ENCODE assay signal across 8 cellular contexts in genomic region chr11:117177534-117178209, GRCh38. TPM values are rescaled to one million over a fixed set of nuclear protein-coding genes. Genes with fewer than 3 reads are reported as not detected.
DNase-seq lines count a peak whose midpoint lies in the region; ATAC-seq, FAIRE-seq and TF ChIP-seq lines count a peak whose summit lies in the region.

No MANE protein-coding gene starts in this region.

- H3K27me3 ChIP-seq in Caco-2 (replicated peaks; ENCODE audit: control insufficient read depth, insufficient read depth, low read length): no peaks in the 10 kb centered on the region
- no peaks in the 10 kb centered on the region for H3K27me3 ChIP-seq in Peyer's patch
- no peaks in the 10 kb centered on the region for H3K27me3 ChIP-seq in endothelial cell of umbilical vein (ENCODE audit: control insufficient read depth in 2 of 2, insufficient read depth in 2 of 2, low read length in 2 of 2)
- no peaks in the 10 kb centered on the region for H3K27me3 ChIP-seq in osteoblast (ENCODE audit: insufficient read depth, low read length)

- H3K4me1 Mint-ChIP-seq in Caco-2 (ENCODE audit: low read depth, unreplicated experiment): peaks cover 23% of the 10 kb centered on the region

- peak overlapping the region; percentile 97 for H3K4me3 Mint-ChIP-seq in Caco-2 (ENCODE audit: unreplicated experiment)

- TF ChIP-seq POLR2A in Peyer's patch (IDR thresholded peaks at IDR 0.05) (no peak), endothelial cell of umbilical vein (IDR thresholded peaks at IDR 0.05; ENCODE audit: low read depth, low read length) (no peak)

- H3K4me3 ChIP-seq in Caco-2 (ENCODE audit: low read depth, low read length) (peak overlapping the region; percentile 87), Peyer's patch (peak overlapping the region in 3 of 4 donors; percentile 89 to 99 (median 95)), endothelial cell of umbilical vein (replicated peaks in 1 of 3; ENCODE audit: insufficient read depth in 1 of 3, low read depth in 1 of 3, low read length in 3 of 3) (peak overlapping the region in 2 of 3 experiments; percentile 42 to 70), osteoblast (ENCODE audit: insufficient read depth, low read length) (peak overlapping the region; percentile 89)

- H3K9me1 ChIP-seq in endothelial cell of umbilical vein (replicated peaks; ENCODE audit: control insufficient read depth, extremely low read depth, insufficient read depth, low read length): no peaks in the 10 kb centered on the region

- intact Hi-C loops in Caco-2 (cut with micrococcal nuclease; ENCODE audit: unreplicated experiment) (loop anchor here (1.0 kb wide), 3 partner anchors 22 to 49 kb away; partner anchors contain the start of genes PAFAH1B2 and TAGLN), endothelial cell of umbilical vein (cut with micrococcal nuclease) (loop anchor here (1.0 to 5.0 kb wide), 3 partner anchors 21 to 140 kb away; partner anchors contain the start of genes BACE1 and TAGLN)

- H3K27me3 Mint-ChIP-seq in Caco-2 (ENCODE audit: insufficient read depth, unreplicated experiment): no peaks in the 10 kb centered on the region

- no peaks in the 10 kb centered on the region for H4K20me1 ChIP-seq in endothelial cell of umbilical vein (replicated peaks; ENCODE audit: control insufficient read depth, extremely low read depth, insufficient read depth, low read length)
- no peaks in the 10 kb centered on the region for H4K20me1 ChIP-seq in osteoblast (ENCODE audit: insufficient read depth, low read length)

- H3K9me3 Mint-ChIP-seq in Caco-2 (ENCODE audit: unreplicated experiment): no peaks in the 10 kb centered on the region

- H2AFZ ChIP-seq in endothelial cell of umbilical vein (ENCODE audit: low read depth, low read length) (peak overlapping the region; percentile 52), osteoblast (ENCODE audit: low read length) (peak overlapping the region; percentile 62)

- peak overlapping the region; percentile 96 for H3K27ac Mint-ChIP-seq in Caco-2 (ENCODE audit: unreplicated experiment)

- H3K4me1 ChIP-seq in Caco-2 (peaks cover 24% of the 10 kb centered on the region), Peyer's patch (peaks cover 4 to 38% (median 9%) of the 10 kb centered on the region in 4 donors), endothelial cell of umbilical vein (ENCODE audit: control insufficient read depth, extremely low read depth, insufficient read depth, low read length) (peaks cover 25% of the 10 kb centered on the region), osteoblast (ENCODE audit: insufficient read depth, low read length) (peaks cover 31% of the 10 kb centered on the region)

- POLR2A ChIA-PET in Caco-2 (lab: Charles Lee): interaction anchor here (0.7 to 1.9 kb wide), 6 partner anchors 31 to 349 kb away, joined by 3 to 21 read pairs (median 5); partner anchors contain the start of gene PAFAH1B2
- POLR2A ChIA-PET in endothelial cell of umbilical vein (lab: Charles Lee): interaction anchor here (1.1 kb wide), 1 partner anchor 32 kb away, joined by 4 read pairs; no protein-coding TSS in a partner anchor

- DNase-seq in Caco-2 (no peak), Peyer's patch (peak in 1 of 3 donors; percentile 47), endothelial cell of umbilical vein (ENCODE audit: low read depth, low spot score) (peak; percentile 14), osteoblast (ENCODE audit: insufficient read length, low spot score, missing footprints) (no peak), NCI-H748 treated with DMSO at 0.1 percent for 48 hours (lab: John Stamatoyannopoulos, UW) (no peak)

- H3K9me3 ChIP-seq in Caco-2 (no peaks in the 10 kb centered on the region), Peyer's patch (no peaks in the 10 kb centered on the region), endothelial cell of umbilical vein (replicated peaks; ENCODE audit: control insufficient read depth, insufficient read depth, low read length) (no peaks in the 10 kb centered on the region), osteoblast (ENCODE audit: low read depth, low read length) (no peaks in the 10 kb centered on the region)

- peaks cover 7% of the 10 kb centered on the region for H3K36me3 ChIP-seq in Caco-2 (ENCODE audit: control insufficient read depth, insufficient read depth, low read length)
- peaks cover 0 to 14% (median 0%) of the 10 kb centered on the region in 3 donors for H3K36me3 ChIP-seq in Peyer's patch
- peaks cover 0 to 5% of the 10 kb centered on the region in 2 experiments for H3K36me3 ChIP-seq in endothelial cell of umbilical vein (ENCODE audit: control insufficient read depth in 2 of 2, extremely low read depth in 1 of 2, insufficient read depth in 2 of 2, low read length in 2 of 2)
- H3K36me3 ChIP-seq in osteoblast (ENCODE audit: insufficient read depth, low read length): peaks cover 10% of the 10 kb centered on the region

- H3K36me3 Mint-ChIP-seq in Caco-2 (ENCODE audit: insufficient read depth, unreplicated experiment): peaks cover 75% of the 10 kb centered on the region

- BruUV-seq in Caco-2 (replicated peaks; lab: Mats Ljungman, UMichigan): no TSS peak
- no TSS peak for BruUV-seq in endothelial cell of umbilical vein (replicated peaks; lab: Mats Ljungman, UMichigan)

- CTCF ChIA-PET in Caco-2 (lab: Charles Lee) (interaction anchor here (1.9 to 4.0 kb wide), 2 partner anchors 33 to 49 kb away, joined by 14 to 38 read pairs; partner anchors contain the start of gene PAFAH1B2), endothelial cell of umbilical vein (lab: Charles Lee) (interaction anchor here (0.9 to 4.6 kb wide), 4 partner anchors 8 to 342 kb away, joined by 3 to 31 read pairs (median 14); partner anchors contain the start of genes PAFAH1B2, PCSK7 and RNF214)

- dilution Hi-C loops in endothelial cell of umbilical vein (cut with MboI; ENCODE audit: extremely low pct_ligation_motif_present, low sequenced_read_pairs): no loop called here

- ATAC-seq in GM21717 (IDR thresholded peaks at IDR 0.05; ENCODE audit: unreplicated experiment): no peak
- ATAC-seq in GM18870 (IDR thresholded peaks at IDR 0.05; ENCODE audit: unreplicated experiment): no peak
- ATAC-seq in GM18517 (IDR thresholded peaks at IDR 0.05; ENCODE audit: unreplicated experiment): no peak

- TF ChIP-seq CTCF in Caco-2 (IDR thresholded peaks at IDR 0.05; ENCODE audit: insufficient read depth in 1 of 2, low read depth in 1 of 2, low read length in 1 of 2, severe bottlenecking in 1 of 2, unreplicated experiment in 1 of 2) (no peak), Peyer's patch (IDR thresholded peaks at IDR 0.05) (no peak), endothelial cell of umbilical vein (IDR thresholded peaks at IDR 0.05; ENCODE audit: extremely low read depth in 1 of 2, insufficient read depth in 1 of 2, low read depth in 1 of 2, low read length in 2 of 2) (no peak), osteoblast (IDR thresholded peaks at IDR 0.05; ENCODE audit: extremely low read depth, low read depth, low read length) (no peak)

- H3K79me2 ChIP-seq in endothelial cell of umbilical vein (ENCODE audit: control insufficient read depth, insufficient read depth, low read length) (no peaks in the 10 kb centered on the region), osteoblast (ENCODE audit: insufficient read depth, low read length) (peaks cover 10% of the 10 kb centered on the region)

- peak overlapping the region; percentile 89 to 99 (median 94) for H3K27ac ChIP-seq in Peyer's patch
- H3K27ac ChIP-seq in endothelial cell of umbilical vein (ENCODE audit: insufficient read depth, low read depth, low read length): peak overlapping the region; percentile 45
- H3K27ac ChIP-seq in osteoblast (ENCODE audit: low read depth, low read length): peak overlapping the region; percentile 72

- FAIRE-seq in endothelial cell of umbilical vein (lab: Jason Lieb, UNC): peak; percentile 24

- H3K4me2 ChIP-seq in endothelial cell of umbilical vein (ENCODE audit: insufficient read depth, low read length): peak overlapping the region; percentile 80
- H3K4me2 ChIP-seq in osteoblast (ENCODE audit: insufficient read depth, low read length): peak overlapping the region; percentile 87

- peak overlapping the region; percentile 19 for H3K9ac ChIP-seq in endothelial cell of umbilical vein (replicated peaks; ENCODE audit: extremely low read depth, insufficient read depth, low read length)

RNA-seq across cellular contexts. Expression of gene SIDT2, which starts 0.9 kb away (rescaled TPM):
- total RNA-seq in Caco-2 (2022): 57.2 and 61.7 TPM in 2 replicates
- total RNA-seq in Peyer's patch: 100 to 1,000 TPM in 3 of 4 donors, 10 to 100 TPM in 1; 69.3 to 201 (median 162) TPM
- 26.0 and 28.7 TPM in 2 replicates for total RNA-seq in endothelial cell of umbilical vein
- polyA plus RNA-seq in endothelial cell of umbilical vein: 34.5 and 37.5 TPM in 2 replicates
- 24.3 and 24.5 TPM in 2 replicates for polyA plus RNA-seq in endothelial cell of umbilical vein (2011; cell fraction: cytosol; rRNA removed)
- 72.1 and 94.6 TPM in 2 replicates for polyA plus RNA-seq in endothelial cell of umbilical vein (2011; cell fraction: nucleus; rRNA removed)
- polyA plus RNA-seq in endothelial cell of umbilical vein (2012): 22.7 and 30.0 TPM in 2 replicates
- 45.0 and 75.7 TPM in 2 replicates for polyA minus RNA-seq in endothelial cell of umbilical vein
- polyA minus RNA-seq in endothelial cell of umbilical vein (2011; cell fraction: cytosol; rRNA and poly(A)+ RNA removed): 8.9 TPM
- polyA minus RNA-seq in endothelial cell of umbilical vein (2011; cell fraction: nucleus; rRNA and poly(A)+ RNA removed): 43.7 and 44.1 TPM in 2 replicates
- total RNA-seq in osteoblast: 27.5 and 35.7 TPM in 2 replicates

RNA-seq across cellular contexts. Expression of gene TAGLN, which starts 21.5 kb away (rescaled TPM):
- total RNA-seq in Caco-2 (2022) (303 and 588 TPM in 2 replicates), Peyer's patch (100 to 1,000 TPM; 110 to 361 (median 254) TPM), endothelial cell of umbilical vein (17.9 and 20.8 TPM in 2 replicates), osteoblast (3,614 and 3,853 TPM in 2 replicates)
- polyA plus RNA-seq in endothelial cell of umbilical vein: 113 and 159 TPM in 2 replicates
- polyA plus RNA-seq in endothelial cell of umbilical vein (2011; cell fraction: cytosol; rRNA removed): 165 and 174 TPM in 2 replicates
- 80.4 and 84.5 TPM in 2 replicates for polyA plus RNA-seq in endothelial cell of umbilical vein (2011; cell fraction: nucleus; rRNA removed)
- polyA plus RNA-seq in endothelial cell of umbilical vein (2012): 49.4 and 88.3 TPM in 2 replicates
- polyA minus RNA-seq in endothelial cell of umbilical vein: 59.3 and 82.9 TPM in 2 replicates
- 3.1 TPM for polyA minus RNA-seq in endothelial cell of umbilical vein (2011; cell fraction: cytosol; rRNA and poly(A)+ RNA removed)
- 11.1 and 15.0 TPM in 2 replicates for polyA minus RNA-seq in endothelial cell of umbilical vein (2011; cell fraction: nucleus; rRNA and poly(A)+ RNA removed)

RNA-seq across cellular contexts. Expression of gene PAFAH1B2, which starts 33.6 kb away (rescaled TPM):
- total RNA-seq in Caco-2 (2022): 167 and 168 TPM in 2 replicates
- total RNA-seq in Peyer's patch: 10 to 100 TPM; 45.4 to 96.2 (median 66.9) TPM
- total RNA-seq in endothelial cell of umbilical vein: 128 and 130 TPM in 2 replicates
- polyA plus RNA-seq in endothelial cell of umbilical vein: 29.1 and 34.2 TPM in 2 replicates
- polyA plus RNA-seq in endothelial cell of umbilical vein (2011; cell fraction: cytosol; rRNA removed): 47.4 and 49.2 TPM in 2 replicates
- polyA plus RNA-seq in endothelial cell of umbilical vein (2011; cell fraction: nucleus; rRNA removed): 32.4 and 35.7 TPM in 2 replicates
- polyA plus RNA-seq in endothelial cell of umbilical vein (2012): 52.6 and 63.5 TPM in 2 replicates
- polyA minus RNA-seq in endothelial cell of umbilical vein: 167 and 180 TPM in 2 replicates
- polyA minus RNA-seq in endothelial cell of umbilical vein (2011; cell fraction: cytosol; rRNA and poly(A)+ RNA removed): 43.7 TPM
- 31.8 and 46.3 TPM in 2 replicates for polyA minus RNA-seq in endothelial cell of umbilical vein (2011; cell fraction: nucleus; rRNA and poly(A)+ RNA removed)
- 141 and 151 TPM in 2 replicates for total RNA-seq in osteoblast

RNA-seq across cellular contexts. Expression of gene PCSK7, which starts 54.2 kb away (rescaled TPM):
- total RNA-seq in Caco-2 (2022): 120 and 132 TPM in 2 replicates
- total RNA-seq in Peyer's patch: 100 to 1,000 TPM; 136 to 244 (median 171) TPM
- total RNA-seq in endothelial cell of umbilical vein: 68.0 and 72.7 TPM in 2 replicates
- 40.8 and 43.2 TPM in 2 replicates for polyA plus RNA-seq in endothelial cell of umbilical vein
- 35.5 and 39.8 TPM in 2 replicates for polyA plus RNA-seq in endothelial cell of umbilical vein (2011; cell fraction: cytosol; rRNA removed)
- polyA plus RNA-seq in endothelial cell of umbilical vein (2011; cell fraction: nucleus; rRNA removed): 123 and 126 TPM in 2 replicates
- 40.9 and 41.6 TPM in 2 replicates for polyA plus RNA-seq in endothelial cell of umbilical vein (2012)
- polyA minus RNA-seq in endothelial cell of umbilical vein: 58.7 and 60.5 TPM in 2 replicates
- polyA minus RNA-seq in endothelial cell of umbilical vein (2011; cell fraction: cytosol; rRNA and poly(A)+ RNA removed): 13.3 TPM
- 45.2 and 48.0 TPM in 2 replicates for polyA minus RNA-seq in endothelial cell of umbilical vein (2011; cell fraction: nucleus; rRNA and poly(A)+ RNA removed)
- 44.5 and 51.9 TPM in 2 replicates for total RNA-seq in osteoblast

RNA-seq across cellular contexts. Expression of gene RNF214, which starts 54.8 kb away (rescaled TPM):
- total RNA-seq in Caco-2 (2022) (51.2 and 55.8 TPM in 2 replicates), Peyer's patch (10 to 100 TPM; 10.2 to 32.2 (median 13.4) TPM), endothelial cell of umbilical vein (26.1 and 28.2 TPM in 2 replicates), osteoblast (13.4 and 14.7 TPM in 2 replicates)
- polyA plus RNA-seq in endothelial cell of umbilical vein: 24.3 and 26.1 TPM in 2 replicates
- 14.3 and 15.1 TPM in 2 replicates for polyA plus RNA-seq in endothelial cell of umbilical vein (2011; cell fraction: cytosol; rRNA removed)
- 32.0 and 34.5 TPM in 2 replicates for polyA plus RNA-seq in endothelial cell of umbilical vein (2011; cell fraction: nucleus; rRNA removed)
- 13.6 and 13.7 TPM in 2 replicates for polyA plus RNA-seq in endothelial cell of umbilical vein (2012)
- 32.4 and 34.5 TPM in 2 replicates for polyA minus RNA-seq in endothelial cell of umbilical vein
- 7.1 TPM for polyA minus RNA-seq in endothelial cell of umbilical vein (2011; cell fraction: cytosol; rRNA and poly(A)+ RNA removed)
- 19.2 and 20.7 TPM in 2 replicates for polyA minus RNA-seq in endothelial cell of umbilical vein (2011; cell fraction: nucleus; rRNA and poly(A)+ RNA removed)
